34 cellular contexts compared by ENCODE assay signal in genomic region chr5:67974054-67974453, GRCh38.
"Had no signal": no experiment of that assay in that cellular context is flagged by ENCODE, and none has a peak within 500 bp of the region (broad histone marks: within the 10 kb centered on the region; RNA-seq: fewer than 3 reads in every experiment).

No MANE protein-coding gene starts in this region.

- H3K36me3 ChIP-seq: MG63 had no signal

- H3K4me2 ChIP-seq: KMS-11 had no signal

- H3K4me3 ChIP-seq: MG63 had no signal

- DNase-seq: Karpas-422, Kasumi-1, KG1, MG63, MM.1S, MV-4-11, NCI-H1048, NCI-H1092, NCI-H1092 treated with DMSO at 0.1 percent for 48 hours, NCI-H1105, NCI-H1105 treated with DMSO at 0.1 percent for 48 hours, NCI-H1417, NCI-H1417 treated with DMSO at 0.1 percent for 48 hours, NCI-H1436, NCI-H1436 treated with DMSO at 0.1 percent for 48 hours, NCI-H146, NCI-H1694, NCI-H1694 treated with DMSO at 0.1 percent for 48 hours, NCI-H187, NCI-H187 treated with DMSO at 0.1 percent for 48 hours, NCI-H1930, NCI-H2029, NCI-H2029 treated with DMSO at 0.1 percent for 48 hours, NCI-H2081, NCI-H2081 treated with DMSO at 0.1 percent for 48 hours, NCI-H2107, NCI-H2171, NCI-H2171 treated with DMSO at 0.1 percent for 48 hours, NCI-H2227 treated with DMSO at 0.1 percent for 48 hours, NCI-H226, NCI-H345, NCI-H446, NCI-H446 treated with DMSO at 0.1 percent for 48 hours had no signal

- H3K9me3 ChIP-seq: MG63 had no signal

- H3K27me3 ChIP-seq: MG63 had no signal

- H3K27ac ChIP-seq: KMS-11 had no signal

- H3K9ac ChIP-seq: KMS-11 had no signal
